9 cellular contexts compared by ENCODE assay signal in genomic region chr19:35712910-35713845, GRCh38.
DNase-seq lines count a peak whose midpoint lies in the region; ATAC-seq and TF ChIP-seq lines count a peak whose summit lies in the region.
"Had no signal": no experiment of that assay in that cellular context is flagged by ENCODE, and none has a peak within 500 bp of the region (broad histone marks: within the 10 kb centered on the region; RNA-seq: fewer than 3 reads in every experiment).

No MANE protein-coding gene starts in this region.

- DNase-seq in activated CD4-positive, alpha-beta T cell treated with anti-CD3 and anti-CD28 coated beads, Interleukin-2, amount 50 U/mL, for 48 hours, result peak; percentile 86 to 91
- peak; percentile 22 for DNase-seq in fibroblast of mammary gland (ENCODE audit: low read depth)
- DNase-seq in stimulated activated effector memory CD8-positive, alpha-beta T cell treated with anti-CD3 and anti-CD28 coated beads, Interleukin-12 subunit alpha, Interleukin-12 subunit beta, amount 100 ng/mL, for 72 hours (ENCODE audit: low spot score in 2 of 2), result peak; percentile 68 to 93
- DNase-seq in putamen (ENCODE audit: low spot score), result no peak
- DNase-seq in GF-D8 (lab: John Stamatoyannopoulos, UW), result no peak
- DNase-seq in NCI-H446 (lab: John Stamatoyannopoulos, UW), result no peak
- DNase-seq: PC-9 had no signal

- H3K9me3 Mint-ChIP-seq in stimulated activated effector memory CD8-positive, alpha-beta T cell treated with anti-CD3 and anti-CD28 coated beads, Interleukin-12 subunit alpha, Interleukin-12 subunit beta, amount 100 ng/mL, for 72 hours, result no peaks in the 10 kb centered on the region

- peak overlapping the region; percentile 99 for H3K4me3 Mint-ChIP-seq in stimulated activated effector memory CD8-positive, alpha-beta T cell treated with anti-CD3 and anti-CD28 coated beads, Interleukin-12 subunit alpha, Interleukin-12 subunit beta, amount 100 ng/mL, for 72 hours

- H3K4me1 Mint-ChIP-seq in stimulated activated effector memory CD8-positive, alpha-beta T cell treated with anti-CD3 and anti-CD28 coated beads, Interleukin-12 subunit alpha, Interleukin-12 subunit beta, amount 100 ng/mL, for 72 hours, result peaks cover 56% of the 10 kb centered on the region

- TF ChIP-seq CTCF in fibroblast of mammary gland (conservative IDR thresholded peaks at IDR 0.05; ENCODE audit: control insufficient read depth, insufficient read depth, low read depth, low read length), result no peak

- H3K27ac Mint-ChIP-seq in stimulated activated effector memory CD8-positive, alpha-beta T cell treated with anti-CD3 and anti-CD28 coated beads, Interleukin-12 subunit alpha, Interleukin-12 subunit beta, amount 100 ng/mL, for 72 hours, result peak overlapping the region; percentile 99

- H3K4me3 ChIP-seq in fibroblast of mammary gland (ENCODE audit: control insufficient read depth, low read depth, low read length), result no peak overlapping the region
- H3K4me3 ChIP-seq: PC-9 had no signal

- ATAC-seq in GM21390 (IDR thresholded peaks at IDR 0.05; ENCODE audit: unreplicated experiment) (peak; percentile 18), GM21423 (IDR thresholded peaks at IDR 0.05; ENCODE audit: unreplicated experiment) (no peak)
- ATAC-seq in stimulated activated effector memory CD8-positive, alpha-beta T cell treated with anti-CD3 and anti-CD28 coated beads, Interleukin-12 subunit alpha, Interleukin-12 subunit beta, amount 100 ng/mL, for 72 hours, result peak; percentile 68

- H3K36me3 Mint-ChIP-seq in stimulated activated effector memory CD8-positive, alpha-beta T cell treated with anti-CD3 and anti-CD28 coated beads, Interleukin-12 subunit alpha, Interleukin-12 subunit beta, amount 100 ng/mL, for 72 hours, result peaks cover 78% of the 10 kb centered on the region

Comparison
In these comparisons a context has a peak if more than half of its experiments do, and no peak if none do; other contexts are left out.
1. DNase-seq: peak in activated CD4-positive, alpha-beta T cell treated with anti-CD3 and anti-CD28 coated beads, Interleukin-2, amount 50 U/mL, for 48 hours (2 of 2), fibroblast of mammary gland (single experiment) and stimulated activated effector memory CD8-positive, alpha-beta T cell treated with anti-CD3 and anti-CD28 coated beads, Interleukin-12 subunit alpha, Interleukin-12 subunit beta, amount 100 ng/mL, for 72 hours (2 of 2); none in putamen (single experiment), GF-D8 (single experiment) and NCI-H446 (0 of 2).